Comparison of ENCODE assay signal across 29 cellular contexts in the genomic region with DNA sequence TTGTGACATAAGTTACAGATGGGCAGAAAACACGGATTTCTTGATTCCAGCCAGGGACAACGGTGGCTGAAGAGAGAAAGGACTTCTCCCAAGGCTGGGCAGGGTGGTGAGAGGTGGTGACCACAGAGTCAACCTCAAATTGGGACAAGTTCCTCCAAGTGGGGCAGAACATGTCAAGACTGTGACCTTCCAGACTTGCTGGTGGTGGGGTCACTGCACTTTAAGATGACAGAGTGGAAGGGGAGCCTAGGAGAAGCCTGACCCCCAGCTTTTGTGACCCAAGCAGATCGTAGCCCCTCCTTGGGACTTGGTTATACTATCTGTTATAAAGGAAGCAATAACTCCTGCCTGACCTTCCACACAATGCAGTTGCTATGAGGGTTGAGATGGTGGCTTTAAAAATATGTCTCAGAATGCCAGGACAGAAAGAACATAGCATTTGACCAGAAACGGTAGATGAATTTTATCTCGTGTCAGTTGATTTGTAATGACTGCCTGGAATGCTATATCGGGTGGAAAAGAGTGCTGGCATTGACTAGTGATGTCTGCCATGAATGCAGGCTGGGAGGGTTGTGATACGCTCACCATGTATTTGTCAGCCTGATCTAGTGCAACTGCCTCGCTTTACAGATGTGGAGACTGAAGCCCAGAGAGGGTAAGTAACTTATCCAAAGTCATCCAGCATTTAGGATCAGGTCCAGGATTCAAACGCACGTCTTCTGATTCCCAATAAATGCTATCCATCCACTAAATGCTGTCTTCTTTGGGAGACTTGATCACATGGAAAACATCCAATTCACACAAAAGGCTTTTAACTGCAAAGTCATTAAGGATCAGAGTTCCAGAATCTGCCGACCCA.
"Had no signal": no experiment of that assay in that cellular context is flagged by ENCODE, and none has a peak within 500 bp of the region (broad histone marks: within the 10 kb centered on the region; RNA-seq: fewer than 3 reads in every experiment).

No MANE protein-coding gene starts in this region.

- ATAC-seq: activated CD8-positive, alpha-beta T cell treated with anti-CD3 and anti-CD28 coated beads for 36 hours; activated naive CD4-positive, alpha-beta T cell treated with anti-CD3 and anti-CD28 coated beads, Interleukin-2, amount 50 U/mL, for 72 hours; activated T-cell treated with anti-CD3 and anti-CD28 coated beads, Interleukin-2, amount 50 U/mL, for 72 hours; activated T-helper 17 cell treated with anti-CD3 and anti-CD28 coated beads, Interleukin-2, amount 50 U/mL, for 72 hours; body of pancreas; Panc1 had no signal

- H3K4me3 ChIP-seq: adrenal gland, body of pancreas, SJCRH30, SK-N-MC had no signal

- H3K27ac ChIP-seq: body of pancreas, SJCRH30, SK-N-MC, WERI-Rb-1 had no signal

- H3K4me1 ChIP-seq: body of pancreas, SJCRH30 had no signal

- H3K27me3 ChIP-seq: adrenal gland, body of pancreas had no signal

- DNase-seq: activated CD4-positive, alpha-beta T cell treated with anti-CD3 and anti-CD28 coated beads for 1 hour; activated CD4-positive, alpha-beta T cell treated with anti-CD3 and anti-CD28 coated beads for 48 hours; activated CD4-positive, CD25-positive, alpha-beta regulatory T cell; activated CD8-positive, alpha-beta T cell treated with anti-CD3 and anti-CD28 coated beads for 36 hours; activated effector memory CD4-positive, alpha-beta T cell treated with anti-CD3 and anti-CD28 coated beads, Interleukin-2, amount 50 U/mL, for 16 hours; activated naive CD4-positive, alpha-beta T cell; activated T-cell treated with anti-CD3 and anti-CD28 coated beads, Interleukin-2, amount 50 U/mL, for 1 hour; activated T-cell treated with anti-CD3 and anti-CD28 coated beads, Interleukin-2, amount 50 U/mL, for 72 hours; body of pancreas; caudate nucleus; cerebellar nuclear complex; NCI-H1105; NCI-H1436; NCI-H1694; NCI-H1930; NCI-H2081 treated with DMSO at 0.1 percent for 48 hours; NCI-H226; NCI-H446 treated with DMSO at 0.1 percent for 48 hours; NCI-H524 treated with DMSO at 0.1 percent for 48 hours; SHP77; SJCRH30; T1000; WERI-Rb-1 had no signal

- H3K9me3 ChIP-seq: adrenal gland, body of pancreas, SJCRH30 had no signal

- H3K36me3 ChIP-seq: adrenal gland, SJCRH30, WERI-Rb-1 had no signal

- FAIRE-seq: astrocyte had no signal
